ENCODE assay signal across 1 cellular context in the genomic region with DNA sequence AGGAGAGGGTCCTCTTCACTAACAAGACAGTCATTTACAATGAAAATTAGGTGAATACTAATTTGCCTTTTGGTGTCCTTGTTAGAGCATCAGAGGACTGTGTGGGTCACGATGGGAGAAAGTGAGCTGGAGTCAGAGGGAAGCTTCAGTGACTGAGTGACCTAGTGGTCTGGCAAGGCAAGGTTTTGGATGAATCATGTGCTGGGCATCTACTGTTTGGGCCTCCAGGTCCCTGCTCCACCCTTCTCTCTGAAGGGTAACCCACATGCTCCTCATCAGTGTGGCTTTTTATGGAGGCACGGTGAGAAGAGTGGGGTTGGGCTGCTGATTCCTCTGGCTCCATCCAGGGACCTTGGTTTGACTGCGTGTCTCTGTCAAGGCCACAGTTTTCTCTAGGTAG.
TF ChIP-seq lines count a peak whose summit lies in the region.

No MANE protein-coding gene starts in this region.

TF ChIP-seq in HepG2, 621 proteins besides CTCF, POLR2A, EP300 and RAD21 (continued from another document):
- TF ChIP-seq, protein P1, sequence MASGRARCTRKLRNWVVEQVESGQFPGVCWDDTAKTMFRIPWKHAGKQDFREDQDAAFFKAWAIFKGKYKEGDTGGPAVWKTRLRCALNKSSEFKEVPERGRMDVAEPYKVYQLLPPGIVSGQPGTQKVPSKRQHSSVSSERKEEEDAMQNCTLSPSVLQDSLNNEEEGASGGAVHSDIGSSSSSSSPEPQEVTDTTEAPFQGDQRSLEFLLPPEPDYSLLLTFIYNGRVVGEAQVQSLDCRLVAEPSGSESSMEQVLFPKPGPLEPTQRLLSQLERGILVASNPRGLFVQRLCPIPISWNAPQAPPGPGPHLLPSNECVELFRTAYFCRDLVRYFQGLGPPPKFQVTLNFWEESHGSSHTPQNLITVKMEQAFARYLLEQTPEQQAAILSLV (CRISPR knock-in tag; IDR thresholded peaks at IDR 0.05; ENCODE audit: borderline replicate concordance): no peak
- TF ChIP-seq SMAD1 (CRISPR knock-in tag; IDR thresholded peaks at IDR 0.05; ENCODE audit: borderline replicate concordance, low read depth) (no peak), THAP11 (CRISPR knock-in tag; IDR thresholded peaks at IDR 0.05) (no peak), ZNF605 (CRISPR knock-in tag; IDR thresholded peaks at IDR 0.05) (no peak), PLRG1 (conservative IDR thresholded peaks at IDR 0.05) (no peak), NR2F2 (IDR thresholded peaks at IDR 0.05; ENCODE audit: borderline replicate concordance, low read depth) (no peak), AKAP8 (CRISPR knock-in tag; IDR thresholded peaks at IDR 0.05) (no peak), ZNF546 (CRISPR knock-in tag; conservative IDR thresholded peaks at IDR 0.05) (no peak), XRCC5 (optimal IDR thresholded peaks at IDR 0.05; ENCODE audit: low read length) (no peak)
